Comparison of ENCODE assay signal across 10 cellular contexts in the genomic region with DNA sequence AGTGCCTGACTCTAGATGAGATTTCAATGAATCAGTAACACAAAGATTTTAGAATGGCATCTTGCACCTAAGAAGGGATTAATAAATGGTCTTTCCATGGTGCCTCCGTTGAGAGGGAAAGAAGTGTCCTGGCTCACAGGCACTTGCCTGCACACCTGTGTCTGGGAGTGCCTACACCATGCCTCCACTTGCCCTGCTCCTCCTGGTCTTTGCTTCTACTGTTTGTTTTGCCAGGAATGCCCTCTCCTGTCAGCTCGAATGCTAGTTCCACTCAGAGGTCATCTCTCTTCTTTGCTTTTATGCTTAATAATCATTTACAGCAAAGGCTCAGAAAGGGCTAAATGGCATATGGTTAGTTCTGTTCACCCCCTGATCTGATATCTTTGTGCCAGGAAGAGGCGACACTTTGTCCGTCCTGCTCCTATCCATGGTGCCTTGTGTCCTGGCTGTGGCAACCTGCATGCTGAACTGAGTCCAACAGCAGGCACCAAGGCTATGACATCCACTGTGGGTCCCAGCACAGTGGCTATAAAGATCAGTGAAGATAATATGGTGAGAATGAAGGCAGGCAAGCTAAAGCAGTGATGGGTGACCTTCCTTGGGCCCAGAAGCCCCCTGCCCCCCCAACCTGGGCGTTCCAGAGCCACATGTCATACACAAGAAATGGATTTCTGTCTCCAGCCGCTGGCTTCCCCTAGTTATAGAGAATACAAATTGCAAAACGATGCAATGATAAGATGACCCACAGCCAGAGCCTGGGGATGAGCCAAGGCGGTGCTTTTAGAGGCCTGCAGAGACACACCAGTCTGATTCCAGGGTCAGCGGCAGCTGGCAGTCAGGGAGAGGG. TPM values are rescaled to one million over a fixed set of nuclear protein-coding genes. Genes with fewer than 3 reads are reported as not detected.
DNase-seq lines count a peak whose midpoint lies in the region; ATAC-seq and TF ChIP-seq lines count a peak whose summit lies in the region.
"Had no signal": no experiment of that assay in that cellular context is flagged by ENCODE, and none has a peak within 500 bp of the region (broad histone marks: within the 10 kb centered on the region; RNA-seq: fewer than 3 reads in every experiment).

No MANE protein-coding gene starts in this region.

- peak overlapping the region in 1 of 5 experiments; percentile 58 for H3K27ac Mint-ChIP-seq in brain
- H3K27ac Mint-ChIP-seq: natural killer cell had no signal

- H3K9me3 ChIP-seq in HUES48 (ENCODE audit: control insufficient read depth, insufficient read depth, low read length) = no peaks in the 10 kb centered on the region
- H3K9me3 ChIP-seq in stomach = no peaks in the 10 kb centered on the region

- DNase-seq in left kidney (ENCODE audit: low read depth, low spot score) (peak; percentile 17), stomach (peak; percentile 28), NCI-H1930 (lab: John Stamatoyannopoulos, UW) (no peak), NCI-H446 (lab: John Stamatoyannopoulos, UW) (no peak)
- DNase-seq: natural killer cell, NCI-H2171 had no signal

- 31 to 44% (median 40%) methylated on average over 9 of the region's 9 CpGs for WGBS in stomach, 5 donors

- H3K9ac ChIP-seq in HUES48 (ENCODE audit: low read depth, low read length) = no peak overlapping the region

- no peak for TF ChIP-seq POLR2A in stomach (IDR thresholded peaks at IDR 0.05)

- no peak for TF ChIP-seq EP300 in stomach (IDR thresholded peaks at IDR 0.05)

- TF ChIP-seq CTCF in brain (conservative IDR thresholded peaks at IDR 0.05) (no peak), stomach (IDR thresholded peaks at IDR 0.05) (no peak)

- no peak for ATAC-seq in HG02759 (IDR thresholded peaks at IDR 0.05; ENCODE audit: unreplicated experiment)
- no peak for ATAC-seq in HG02981 (IDR thresholded peaks at IDR 0.05; ENCODE audit: unreplicated experiment)

- H3K4me1 ChIP-seq in HUES48 (ENCODE audit: control insufficient read depth, insufficient read depth, low read length) (peaks cover 53% of the 10 kb centered on the region), stomach (peaks cover 17 to 46% (median 41%) of the 10 kb centered on the region in 4 donors)

- H3K4me1 Mint-ChIP-seq in brain = peaks cover 41% of the 10 kb centered on the region

- peaks cover 8% of the 10 kb centered on the region for H3K36me3 ChIP-seq in HUES48 (ENCODE audit: control insufficient read depth, insufficient read depth, low read length)
- H3K36me3 ChIP-seq in stomach = no peaks in the 10 kb centered on the region

- H3K27me3 Mint-ChIP-seq in brain = peaks cover 43% of the 10 kb centered on the region

- peaks cover 0 to 3% (median 2%) of the 10 kb centered on the region in 5 experiments for H3K9me3 Mint-ChIP-seq in brain
- H3K9me3 Mint-ChIP-seq: natural killer cell had no signal

- intact Hi-C loops in stomach (cut with DNase I; ENCODE audit: low total_unique reads) = no loop called here

- no peaks in the 10 kb centered on the region for H3K36me3 Mint-ChIP-seq in brain
- H3K36me3 Mint-ChIP-seq: natural killer cell had no signal

- H3K4me3 ChIP-seq in HUES48 (ENCODE audit: low read depth, low read length) (peak overlapping the region; percentile 90), stomach (peak overlapping the region; percentile 42 to 61 (median 50))

- no peaks in the 10 kb centered on the region for H3K27me3 ChIP-seq in HUES48 (ENCODE audit: control insufficient read depth, insufficient read depth, low read length)
- H3K27me3 ChIP-seq in stomach = peaks cover 0 to 32% (median 13%) of the 10 kb centered on the region in 3 donors

- peak overlapping the region; percentile 59 for H3K27ac ChIP-seq in HUES48 (ENCODE audit: low read depth, low read length)
- H3K27ac ChIP-seq in stomach = peak overlapping the region; percentile 87 to 98 (median 89)

- peak overlapping the region in 3 of 5 experiments; percentile 18 to 57 (median 19) for H3K4me3 Mint-ChIP-seq in brain
- H3K4me3 Mint-ChIP-seq: natural killer cell had no signal

RNA-seq across cellular contexts. Expression of a gene that starts 1.4 kb away (rescaled TPM):
- polyA plus RNA-seq in brain (ENCODE audit: insufficient read depth, low read depth, low replicate concordance) = 0.34 TPM
- total RNA-seq in stomach = 10 to 100 TPM; 27.4 to 81.7 (median 69.0) TPM
- polyA plus RNA-seq in stomach = 10 to 100 TPM; 40.5 to 99.2 (median 86.6) TPM

RNA-seq across cellular contexts. Expression of a gene that starts 32.2 kb away (rescaled TPM):
- polyA plus RNA-seq in brain (ENCODE audit: insufficient read depth, low read depth, low replicate concordance) (0.20 TPM), stomach (under 1 TPM in 1 of 3 donors, not detected in 2; 0.10 TPM)
- not detected for total RNA-seq in stomach
- total RNA-seq: natural killer cell had no signal

RNA-seq across cellular contexts. Expression of a gene that starts 53.8 kb away (rescaled TPM):
- 0.61 TPM for polyA plus RNA-seq in brain (ENCODE audit: insufficient read depth, low read depth, low replicate concordance)
- under 1 TPM in 2 of 5 donors, not detected in 3; 0.55 to 0.58 TPM for total RNA-seq in stomach
- under 1 TPM in 2 of 3 donors, not detected in 1; 0.45 to 0.92 TPM for polyA plus RNA-seq in stomach

Comparison
In these comparisons a context has a peak if more than half of its experiments do, and no peak if none do; other contexts are left out.
1. DNase-seq: peak in left kidney (single experiment) and stomach (single experiment); none in NCI-H1930 (0 of 2) and NCI-H446 (0 of 2).
2. RNA of a gene that starts 1.4 kb away (polyA plus RNA-seq): 40.5 to 99.2 TPM in stomach; 0.34 TPM in brain (single experiment); every median in the first group is over 10 times any median in the second.